8 cellular contexts compared by ENCODE assay signal in genomic region chr4:127698789-127699200, GRCh38. TPM values are rescaled to one million over a fixed set of nuclear protein-coding genes. Genes with fewer than 3 reads are reported as not detected.
DNase-seq lines count a peak whose midpoint lies in the region; ATAC-seq and TF ChIP-seq lines count a peak whose summit lies in the region.

No MANE protein-coding gene starts in this region.

- H3K36me3 Mint-ChIP-seq in osteocyte (ENCODE audit: unreplicated experiment) (peaks cover 10% of the 10 kb centered on the region), nephron progenitor cell (ENCODE audit: low read depth) (peaks cover 42% of the 10 kb centered on the region)
- H3K36me3 Mint-ChIP-seq in activated naive CD8-positive, alpha-beta T cell treated with anti-CD3 and anti-CD28 coated beads for 36 hours: no peaks in the 10 kb centered on the region

- H3K27ac Mint-ChIP-seq in osteocyte (ENCODE audit: unreplicated experiment) (peak overlapping the region; percentile 56), nephron progenitor cell (no peak overlapping the region)
- H3K27ac Mint-ChIP-seq in activated naive CD8-positive, alpha-beta T cell treated with anti-CD3 and anti-CD28 coated beads for 36 hours: no peak overlapping the region

- ATAC-seq in GM19324 (IDR thresholded peaks at IDR 0.05; ENCODE audit: low FRiP score, unreplicated experiment): peak; percentile 98
- ATAC-seq in HG03064 (IDR thresholded peaks at IDR 0.05; ENCODE audit: low read depth, unreplicated experiment): peak; percentile 100

- TF ChIP-seq CTCF in osteocyte (IDR thresholded peaks at IDR 0.05): no peak
- TF ChIP-seq CTCF in nephron progenitor cell (IDR thresholded peaks at IDR 0.05): no peak

- H3K4me1 Mint-ChIP-seq in osteocyte (ENCODE audit: unreplicated experiment) (peaks cover 12% of the 10 kb centered on the region), nephron progenitor cell (no peaks in the 10 kb centered on the region)
- H3K4me1 Mint-ChIP-seq in activated naive CD8-positive, alpha-beta T cell treated with anti-CD3 and anti-CD28 coated beads for 36 hours: no peaks in the 10 kb centered on the region

- H3K9me3 Mint-ChIP-seq in osteocyte (ENCODE audit: unreplicated experiment) (peaks cover 11% of the 10 kb centered on the region), nephron progenitor cell (peaks cover 12% of the 10 kb centered on the region)
- peaks cover 8% of the 10 kb centered on the region for H3K9me3 Mint-ChIP-seq in activated naive CD8-positive, alpha-beta T cell treated with anti-CD3 and anti-CD28 coated beads for 36 hours

- H3K27me3 Mint-ChIP-seq in osteocyte (ENCODE audit: unreplicated experiment): no peaks in the 10 kb centered on the region
- no peaks in the 10 kb centered on the region for H3K27me3 Mint-ChIP-seq in nephron progenitor cell (ENCODE audit: low read depth, poor library complexity)
- peaks cover 9% of the 10 kb centered on the region for H3K27me3 Mint-ChIP-seq in activated naive CD8-positive, alpha-beta T cell treated with anti-CD3 and anti-CD28 coated beads for 36 hours

- H3K4me3 Mint-ChIP-seq in osteocyte (ENCODE audit: unreplicated experiment) (no peak overlapping the region), nephron progenitor cell (no peak overlapping the region)
- no peak overlapping the region for H3K4me3 Mint-ChIP-seq in activated naive CD8-positive, alpha-beta T cell treated with anti-CD3 and anti-CD28 coated beads for 36 hours

- DNase-seq in SKM-1 treated with dmso at 0.1 percent for 144 hours (lab: John Stamatoyannopoulos, UW; ENCODE audit: unreplicated experiment) (peak; percentile 51), osteocyte (ENCODE audit: extremely low spot score, unreplicated experiment) (no peak), NCI-H748 (lab: John Stamatoyannopoulos, UW; ENCODE audit: unreplicated experiment) (no peak), nephron progenitor cell (no peak)
- no peak for DNase-seq in stimulated activated CD4-positive, alpha-beta T cell treated with anti-CD3 and anti-CD28 coated beads, Interleukin-12 subunit alpha, Interleukin-12 subunit beta, amount 100 ng/mL, for 4 hours
- DNase-seq in activated naive CD8-positive, alpha-beta T cell treated with anti-CD3 and anti-CD28 coated beads for 36 hours: no peak

RNA-seq across cellular contexts. Expression of gene SLC25A31, which starts 31.4 kb away (rescaled TPM):
- not detected in 2 replicates for total RNA-seq in osteocyte
- not detected for total RNA-seq in activated naive CD8-positive, alpha-beta T cell treated with anti-CD3 and anti-CD28 coated beads for 36 hours
